Comparison of ENCODE assay signal across 8 cellular contexts in genomic region chr1:37323486-37324377, GRCh38.
A peak's percentile ranks its signal among the peaks of the same experiment; 100 is the strongest.
DNase-seq lines count a peak whose midpoint lies in the region; ATAC-seq, FAIRE-seq and TF ChIP-seq lines count a peak whose summit lies in the region.

No MANE protein-coding gene starts in this region.

- BruUV-seq in A673 (replicated peaks; lab: Mats Ljungman, UMichigan), result no TSS peak

- H3K27ac ChIP-seq in A673 (ENCODE audit: low read depth, low read length, poor library complexity, severe bottlenecking), result no peak overlapping the region
- no peak overlapping the region for H3K27ac ChIP-seq in pancreas
- no peak overlapping the region for H3K27ac ChIP-seq in coronary artery

- CTCF ChIA-PET in A673 (lab: Charles Lee), result interaction anchor here (0.6 to 0.7 kb wide), 3 partner anchors 14 to 1227 kb away, joined by 3 to 6 read pairs (median 4); no protein-coding TSS in a partner anchor

- H3K9me3 ChIP-seq in A673 (ENCODE audit: low read depth, low read length, poor library complexity, severe bottlenecking) (no peaks in the 10 kb centered on the region), pancreas (no peaks in the 10 kb centered on the region)

- ATAC-seq in pancreas (peak in 1 of 4 donors; percentile 52), HG03460 (IDR thresholded peaks at IDR 0.05; ENCODE audit: unreplicated experiment) (no peak), HG03025 (IDR thresholded peaks at IDR 0.05; ENCODE audit: low FRiP score, unreplicated experiment) (no peak)

- H3K36me3 ChIP-seq in A673 (ENCODE audit: insufficient read depth, low read length, poor library complexity, severe bottlenecking), result no peaks in the 10 kb centered on the region
- no peaks in the 10 kb centered on the region for H3K36me3 ChIP-seq in pancreas

- H3K27me3 ChIP-seq in A673 (replicated peaks; ENCODE audit: insufficient read depth, low read depth, low read length, poor library complexity) (peaks cover 8% of the 10 kb centered on the region), pancreas (no peaks in the 10 kb centered on the region)

- intact Hi-C loops in A673 (cut with micrococcal nuclease; ENCODE audit: unreplicated experiment) (no loop called here), pancreas (cut with DNase I) (loop anchor here in 1 of 3 donors (10.0 kb wide), 1 partner anchor 619 kb away; no protein-coding TSS in a partner anchor)

- no peaks in the 10 kb centered on the region for H3K4me1 ChIP-seq in A673 (ENCODE audit: insufficient read depth, low read length, poor library complexity, severe bottlenecking)
- no peaks in the 10 kb centered on the region for H3K4me1 ChIP-seq in pancreas

- TF ChIP-seq CTCF in A673 (conservative IDR thresholded peaks at IDR 0.05; ENCODE audit: low read depth, low read length), result peak; percentile 69
- peak; percentile 40 to 58 (median 50) for TF ChIP-seq CTCF in pancreas (IDR thresholded peaks at IDR 0.05)
- TF ChIP-seq CTCF in coronary artery (IDR thresholded peaks at IDR 0.05), result no peak

- POLR2A ChIA-PET in A673 (lab: Charles Lee; ENCODE audit: low non-redundant PET), result no interaction called here

- DNase-seq in A673 (ENCODE audit: low spot score) (peak; percentile 49), EH (ENCODE audit: low read depth) (peak; percentile 11), NCI-H748 treated with DMSO at 0.1 percent for 48 hours (lab: John Stamatoyannopoulos, UW) (peak; percentile 6), cerebellar cortex (ENCODE audit: low spot score) (peak; percentile 14), pancreas (peak in 2 of 6 donors; percentile 40 to 58), coronary artery (ENCODE audit: low spot score) (no peak)

- H3K4me3 ChIP-seq in A673 (ENCODE audit: low read depth, low read length, poor library complexity, severe bottlenecking) (no peak overlapping the region), pancreas (no peak overlapping the region), coronary artery (no peak overlapping the region)

- FAIRE-seq in pancreas (lab: Jason Lieb, UNC), result no peak

- WGBS in pancreas, 2 donors, result 31 to 37% methylated on average over 19 of the region's 19 CpGs
